ENCODE assay signal across 8 cellular contexts in the genomic region with DNA sequence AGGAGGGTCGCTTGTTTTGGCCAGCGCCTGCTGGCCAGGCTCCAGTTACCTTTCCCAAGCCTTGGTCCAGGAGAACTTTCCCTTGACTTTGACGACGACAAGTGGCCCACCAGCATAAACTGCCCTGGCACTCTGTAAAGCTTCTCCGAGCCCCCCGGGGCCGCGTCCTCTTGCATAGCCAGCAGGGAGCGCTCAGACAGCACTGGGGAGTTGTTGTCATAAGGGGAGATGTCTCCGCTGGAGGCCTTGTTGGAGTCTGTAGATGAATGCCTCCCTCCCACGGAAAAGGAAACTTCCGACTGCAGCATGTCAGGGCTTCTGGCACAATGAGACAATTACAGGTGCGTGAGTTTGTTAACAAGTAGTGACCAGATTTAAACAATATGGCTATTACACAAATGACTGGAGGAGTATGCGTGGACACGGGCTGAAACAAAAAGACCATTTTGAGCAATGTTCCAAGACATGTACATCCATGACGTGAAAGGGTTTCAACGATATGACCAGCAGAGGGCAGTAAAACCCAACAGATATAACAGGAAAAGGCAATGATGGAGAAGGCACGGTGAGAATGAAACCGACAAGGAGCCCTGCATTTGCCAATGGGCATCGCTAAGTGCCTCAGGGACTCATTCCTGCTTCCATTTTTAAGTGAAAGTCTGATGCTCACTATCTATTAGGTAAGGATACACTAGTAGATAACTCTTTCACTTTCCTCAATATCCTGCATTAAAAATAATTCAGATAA. TPM values are rescaled to one million over a fixed set of nuclear protein-coding genes. Genes with fewer than 3 reads are reported as not detected.
DNase-seq lines count a peak whose midpoint lies in the region; ATAC-seq, FAIRE-seq and TF ChIP-seq lines count a peak whose summit lies in the region.

No MANE protein-coding gene starts in this region.

- H3K27me3 ChIP-seq in GM12878 (replicated peaks in 1 of 2; ENCODE audit: control insufficient read depth in 2 of 2, insufficient read depth in 2 of 2, low read length in 1 of 2) (no peaks in the 10 kb centered on the region), iPS DF 6.9 (ENCODE audit: control insufficient read depth, insufficient read depth, low read length) (no peaks in the 10 kb centered on the region)

- BruUV-seq in GM12878 (replicated peaks; lab: Mats Ljungman, UMichigan), result no TSS peak

- no peak overlapping the region for H3K9ac ChIP-seq in GM12878 (ENCODE audit: control insufficient read depth, insufficient read depth, low read length)

- SMC1A ChIA-PET in GM12878 (lab: Charles Lee; ENCODE audit: uncharacterized antibody, unreplicated experiment), result no interaction called here

- RAD21 ChIA-PET in GM12878 (lab: Charles Lee; ENCODE audit: unreplicated experiment), result interaction anchor here (1.5 kb wide), 1 partner anchor 387 kb away, joined by 5 read pairs; no protein-coding TSS in a partner anchor

- TF ChIP-seq EP300 in GM12878 (IDR thresholded peaks at IDR 0.05; ENCODE audit: borderline replicate concordance in 1 of 2, control insufficient read depth in 1 of 2, low read depth in 2 of 2, low read length in 2 of 2), result no peak

- no peaks in the 10 kb centered on the region for H3K36me3 ChIP-seq in GM12878 (ENCODE audit: control insufficient read depth in 2 of 2, insufficient read depth in 2 of 2, low read length in 1 of 2)
- H3K36me3 ChIP-seq in iPS DF 6.9 (ENCODE audit: control insufficient read depth, insufficient read depth, low read length), result no peaks in the 10 kb centered on the region

- no peak overlapping the region for H3K27ac Mint-ChIP-seq in HFFc6

- H3K4me1 ChIP-seq in GM12878 (ENCODE audit: control insufficient read depth, insufficient read depth, low read length), result no peaks in the 10 kb centered on the region
- no peaks in the 10 kb centered on the region for H3K4me1 ChIP-seq in iPS DF 6.9 (ENCODE audit: control insufficient read depth, insufficient read depth, low read length)

- in situ Hi-C loops in GM12878 (cut with MboI), result loop anchor here (10.0 kb wide), 1 partner anchor 631 kb away; no protein-coding TSS in a partner anchor

- H3K27me3 Mint-ChIP-seq in HFFc6 (ENCODE audit: insufficient read depth), result no peaks in the 10 kb centered on the region

- ATAC-seq in GM12878, result peak; percentile 99

- H3K4me3 Mint-ChIP-seq in HFFc6, result no peak overlapping the region

- TF ChIP-seq CTCF in HFFc6 (IDR thresholded peaks at IDR 0.05) (peak; percentile 83), GM12878 (IDR thresholded peaks at IDR 0.05 in 2 of 3, conservative IDR thresholded peaks at IDR 0.05 in 1 of 3; ENCODE audit: control insufficient read depth in 2 of 3, extremely low read depth in 1 of 3, insufficient read depth in 1 of 3, low read depth in 3 of 3, low read length in 3 of 3) (peak; percentile 54 to 70 (median 56))

- intact Hi-C loops in GM12878 (cut with micrococcal nuclease; ENCODE audit: unreplicated experiment), result loop anchor here (1.0 to 5.0 kb wide), 4 partner anchors 237 to 627 kb away; no protein-coding TSS in a partner anchor

- H3K4me3 ChIP-seq in GM12878, result no peak overlapping the region
- no peak overlapping the region for H3K4me3 ChIP-seq in iPS DF 6.9 (ENCODE audit: low read length)

- no peak for TF ChIP-seq POLR2A in GM12878 (IDR thresholded peaks at IDR 0.05; ENCODE audit: low read depth, low read length)

- peaks cover 6% of the 10 kb centered on the region for H3K4me1 Mint-ChIP-seq in HFFc6 (ENCODE audit: low read depth)

- no peaks in the 10 kb centered on the region for H3K79me2 ChIP-seq in GM12878 (ENCODE audit: control insufficient read depth, insufficient read depth, low read length)

- no peaks in the 10 kb centered on the region for H3K36me3 Mint-ChIP-seq in HFFc6 (ENCODE audit: low read depth)

- DNase-seq in NOMO-1 (lab: John Stamatoyannopoulos, UW; ENCODE audit: unreplicated experiment in 2 of 2), result peak; percentile 27 to 64
- no peak for DNase-seq in NOMO-1 treated with dmso at 0.1 percent for 144 hours (lab: John Stamatoyannopoulos, UW; ENCODE audit: unreplicated experiment)
- peak; percentile 63 for DNase-seq in HFFc6
- peak; percentile 77 for DNase-seq in NCI-H1092 (lab: John Stamatoyannopoulos, UW)
- DNase-seq in SKM-1 treated with dmso at 0.1 percent for 144 hours (lab: John Stamatoyannopoulos, UW; ENCODE audit: unreplicated experiment), result peak; percentile 39
- DNase-seq in GM12878 (ENCODE audit: low read depth, low spot score), result peak; percentile 42
- peak; percentile 43 for DNase-seq in iPS DF 6.9 (ENCODE audit: low read depth, low spot score)
- DNase-seq in smooth muscle cell of the brain vasculature (ENCODE audit: low read depth, low spot score), result peak; percentile 65

- H3K4me2 ChIP-seq in GM12878 (ENCODE audit: control insufficient read depth, insufficient read depth), result no peak overlapping the region

- no peaks in the 10 kb centered on the region for H3K9me3 ChIP-seq in GM12878 (replicated peaks; ENCODE audit: control insufficient read depth, insufficient read depth, low read length)
- no peaks in the 10 kb centered on the region for H3K9me3 ChIP-seq in iPS DF 6.9 (ENCODE audit: control insufficient read depth, insufficient read depth, low read length)

- POLR2A ChIA-PET in GM12878 (lab: Charles Lee), result no interaction called here

- TF ChIP-seq RAD21 in GM12878 (IDR thresholded peaks at IDR 0.05; ENCODE audit: insufficient read depth, low read depth, low read length), result peak; percentile 85

- CTCF ChIA-PET in GM12878 (lab: Yijun Ruan, JAX), result interaction anchor here (1.0 to 1.8 kb wide), 4 partner anchors 9 to 388 kb away, joined by 4 to 13 read pairs (median 6); no protein-coding TSS in a partner anchor

- no peak overlapping the region for H2AFZ ChIP-seq in GM12878 (ENCODE audit: control insufficient read depth, low read depth, low read length)

- FAIRE-seq in GM12878 (lab: Jason Lieb, UNC), result peak; percentile 98

- H3K9me3 Mint-ChIP-seq in HFFc6, result no peaks in the 10 kb centered on the region

- H3K27ac ChIP-seq in GM12878 (ENCODE audit: control insufficient read depth, insufficient read depth) (no peak overlapping the region), iPS DF 6.9 (ENCODE audit: low read length) (no peak overlapping the region)

- no peaks in the 10 kb centered on the region for H4K20me1 ChIP-seq in GM12878 (ENCODE audit: control insufficient read depth, insufficient read depth)

- WGBS in GM12878 (ENCODE audit: insufficient coverage, insufficient replicate concordance, low lambda C conversion rate, missing lambda C conversion rate), result 21% methylated on average over 20 of the region's 20 CpGs
- no CpG with 5 or more reads among the region's 20 CpGs for WGBS in iPS DF 6.9 (ENCODE audit: insufficient coverage, insufficient read length)

TF ChIP-seq in GM12878, 131 proteins besides CTCF, POLR2A, EP300 and RAD21:
- TF ChIP-seq YY1 (IDR thresholded peaks at IDR 0.05; ENCODE audit: low read depth, low read length) (peak; percentile 69; the same call in 1 of the 2 replicates), SMARCA5 (IDR thresholded peaks at IDR 0.05) (0 out of 2 replicates have a peak, but pooled peaks have one; percentile 20), CREB1 (IDR thresholded peaks at IDR 0.05; ENCODE audit: low read depth) (0 out of 2 replicates have a peak, but pooled peaks have one; percentile 29), GATAD2B (conservative IDR thresholded peaks at IDR 0.05; ENCODE audit: low read depth) (no peak), CREM (IDR thresholded peaks at IDR 0.05; ENCODE audit: low read depth) (0 out of 2 replicates have a peak, but pooled peaks have one; percentile 30), ZNF274 (IDR thresholded peaks at IDR 0.05; ENCODE audit: insufficient read depth, insufficient read length) (no peak), SMC3 (IDR thresholded peaks at IDR 0.05; ENCODE audit: borderline replicate concordance, low read length) (peak; percentile 75; the same call in 1 of the 2 replicates)

RNA-seq across cellular contexts. Expression of gene HCCS, which starts 33.0 kb away (rescaled TPM):
- 10 to 100 TPM; 42.1 to 48.0 (median 44.8) TPM for total RNA-seq in HFFc6 (2021; fragmentation: NEBNext Ultra II Directional; extraction: Animal tissue kit (Norgen Biotek cat#: 25700))
- total RNA-seq in GM12878 (2013; cell fraction: nucleolus; rRNA removed), result 8.3 and 8.4 TPM in 2 replicates
- total RNA-seq in GM12878 (2014; rRNA removed), result 20.3 and 20.4 TPM in 2 replicates
- 22.2 and 27.5 TPM in 2 replicates for total RNA-seq in GM12878 (2014; rRNA removed; fragmentation: Illumina TruSeq; extraction: Trizol)
- 30.0 and 36.0 TPM in 2 replicates for total RNA-seq in GM12878 (2021)
- 18.2 TPM for polyA plus RNA-seq in GM12878 (2011; ENCODE audit: low read depth)
- 39.3 and 44.3 TPM in 2 replicates for polyA plus RNA-seq in GM12878 (2011; rRNA removed)
- polyA plus RNA-seq in GM12878 (2011; cell fraction: cytosol; rRNA removed), result 22.5 and 22.6 TPM in 2 replicates
- 10.8 and 13.5 TPM in 2 replicates for polyA plus RNA-seq in GM12878 (2011; cell fraction: nucleus; rRNA removed)
- 20.7 and 21.1 TPM in 2 replicates for polyA plus RNA-seq in GM12878 (2012)
- polyA plus RNA-seq in GM12878 (2014; fragmentation: Illumina TruSeq; extraction: Trizol), result 38.2 and 39.4 TPM in 2 replicates
- 10 to 100 TPM; 11.8 to 15.6 TPM for polyA plus RNA-seq in GM12878 (2014; fragmentation: Nextera tagmentation; extraction: Ambion mirVana)
- 32.2 and 37.7 TPM in 2 replicates for polyA plus RNA-seq in GM12878 (2014; rRNA removed)
- polyA plus RNA-seq in GM12878 (2016; fragmentation: Nextera tagmentation; extraction: Ambion mirVana), result 10 to 100 TPM; 65.8 to 69.6 TPM
- 20.8 and 26.8 TPM in 2 replicates for polyA minus RNA-seq in GM12878 (2011; rRNA and poly(A)+ RNA removed)
- 8.5 and 9.8 TPM in 2 replicates for polyA minus RNA-seq in GM12878 (2011; cell fraction: cytosol; rRNA and poly(A)+ RNA removed)
- polyA minus RNA-seq in GM12878 (2011; cell fraction: nucleus; rRNA and poly(A)+ RNA removed), result 3.0 and 5.0 TPM in 2 replicates
